In the genomic region with DNA sequence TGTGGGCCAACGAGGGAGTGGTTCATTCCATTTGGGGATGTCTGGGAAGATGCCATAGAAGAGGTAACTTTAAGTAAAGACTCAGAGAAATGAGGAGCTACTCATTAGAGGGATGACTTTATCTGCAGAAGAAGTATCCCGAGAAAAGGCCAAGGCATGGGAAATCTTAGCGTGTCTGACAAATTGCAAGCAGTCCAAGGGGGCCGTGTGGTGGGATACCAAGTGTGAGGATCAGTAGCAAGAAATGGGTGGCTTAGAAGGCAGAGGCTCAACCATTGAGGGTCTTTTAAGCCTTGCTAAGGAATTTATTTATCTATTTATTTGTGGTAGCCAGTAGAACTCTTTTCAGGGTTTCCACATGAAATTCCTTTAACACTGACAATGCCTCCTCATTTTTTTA, we compare ENCODE assay signal across 40 cellular contexts.
"Had no signal": no experiment of that assay in that cellular context is flagged by ENCODE, and none has a peak within 500 bp of the region (broad histone marks: within the 10 kb centered on the region; RNA-seq: fewer than 3 reads in every experiment).

No MANE protein-coding gene starts in this region.

- H3K27me3 Mint-ChIP-seq: activated naive CD4-positive, alpha-beta T cell treated with anti-CD3 and anti-CD28 coated beads, Interleukin-2, amount 50 U/mL, for 24 hours; activated naive CD8-positive, alpha-beta T cell treated with anti-CD3 and anti-CD28 coated beads for 36 hours; activated naive CD8-positive, alpha-beta T cell treated with anti-CD3 and anti-CD28 coated beads, Interleukin-2, amount 50 U/mL, for 24 hours; activated T-cell treated with anti-CD3 and anti-CD28 coated beads, Interleukin-2, amount 50 U/mL, for 24 hours; brain had no signal

- H3K4me3 ChIP-seq: adrenal gland, ascending aorta, body of pancreas, breast epithelium, cardiac muscle cell had no signal

- H3K4me1 ChIP-seq: adrenal gland, ascending aorta, breast epithelium had no signal

- H3K9me3 ChIP-seq: adrenal gland, ascending aorta, body of pancreas, breast epithelium had no signal

- H3K36me3 Mint-ChIP-seq: activated naive CD4-positive, alpha-beta T cell treated with anti-CD3 and anti-CD28 coated beads, Interleukin-2, amount 10 ng/mL, durations not matched to agents 7 days and 5 days; activated naive CD4-positive, alpha-beta T cell treated with anti-CD3 and anti-CD28 coated beads, Interleukin-2, amount 50 U/mL, for 24 hours; activated naive CD4-positive, alpha-beta T cell treated with anti-CD3 and anti-CD28 coated beads, Interleukin-2, amount 50 U/mL, for 72 hours; activated naive CD8-positive, alpha-beta T cell treated with anti-CD3 and anti-CD28 coated beads for 36 hours; activated naive CD8-positive, alpha-beta T cell treated with anti-CD3 and anti-CD28 coated beads, Interleukin-2, amount 10 ng/mL, durations not matched to agents 7 days and 5 days; brain had no signal

- H3K4me3 Mint-ChIP-seq: activated naive CD4-positive, alpha-beta T cell treated with anti-CD3 and anti-CD28 coated beads for 36 hours; activated naive CD4-positive, alpha-beta T cell treated with anti-CD3 and anti-CD28 coated beads, Interleukin-2, amount 10 ng/mL, durations not matched to agents 7 days and 5 days; activated naive CD4-positive, alpha-beta T cell treated with anti-CD3 and anti-CD28 coated beads, Interleukin-2, amount 50 U/mL, for 24 hours; activated naive CD8-positive, alpha-beta T cell; activated naive CD8-positive, alpha-beta T cell treated with anti-CD3 and anti-CD28 coated beads for 36 hours; activated naive CD8-positive, alpha-beta T cell treated with anti-CD3 and anti-CD28 coated beads, Interleukin-2, amount 10 ng/mL, durations not matched to agents 7 days and 5 days; activated naive CD8-positive, alpha-beta T cell treated with anti-CD3 and anti-CD28 coated beads, Interleukin-2, amount 50 U/mL, for 24 hours; activated T-cell treated with anti-CD3 and anti-CD28 coated beads, Interleukin-2, amount 50 U/mL, for 24 hours; activated T-cell treated with anti-CD3 and anti-CD28 coated beads, Interleukin-2, amount 50 U/mL, for 4 hours; activated T-cell treated with anti-CD3 and anti-CD28 coated beads, Interleukin-2, amount 50 U/mL, for 72 hours; activated T-helper 1 cell treated with anti-CD3 and anti-CD28 coated beads, Interleukin-12 subunit alpha, Interleukin-12 subunit beta, Interleukin-2, Interleukin-4 antibody, amounts not matched to agents 30 ng/mL and 10 ng/mL and 1 ng/mL, durations not matched to agents 14 hours and 24 hours and 36 hours; activated T-helper 17 cell treated with anti-CD3 and anti-CD28 coated beads, Interleukin-2, amount 50 U/mL, for 72 hours; brain; central memory CD8-positive, alpha-beta T cell had no signal

- FAIRE-seq: astrocyte, bronchial epithelial cell had no signal

- H3K27ac ChIP-seq: adrenal gland, ascending aorta, body of pancreas, brain microvascular endothelial cell, breast epithelium, cardiac muscle cell had no signal

- H3K4me1 Mint-ChIP-seq: activated naive CD4-positive, alpha-beta T cell treated with anti-CD3 and anti-CD28 coated beads, Interleukin-2, amount 10 ng/mL, durations not matched to agents 7 days and 5 days; activated naive CD4-positive, alpha-beta T cell treated with anti-CD3 and anti-CD28 coated beads, Interleukin-2, amount 50 U/mL, for 24 hours; activated naive CD8-positive, alpha-beta T cell treated with anti-CD3 and anti-CD28 coated beads for 36 hours; activated naive CD8-positive, alpha-beta T cell treated with anti-CD3 and anti-CD28 coated beads, Interleukin-2, amount 10 ng/mL, durations not matched to agents 7 days and 5 days; activated naive CD8-positive, alpha-beta T cell treated with anti-CD3 and anti-CD28 coated beads, Interleukin-2, amount 50 U/mL, for 24 hours; activated T-helper 17 cell treated with anti-CD3 and anti-CD28 coated beads, Interleukin-2, amount 50 U/mL, for 72 hours; brain; central memory CD8-positive, alpha-beta T cell had no signal

- DNase-seq: activated effector memory CD4-positive, alpha-beta T cell treated with anti-CD3 and anti-CD28 coated beads, Interleukin-2, amount 50 U/mL, for 16 hours; activated effector memory CD4-positive, alpha-beta T cell treated with Interleukin-2 at 50 U/mL for 16 hours; activated gamma-delta T cell; activated gamma-delta T cell treated with Interleukin-2 at 50 U/mL for 16 hours; activated naive CD4-positive, alpha-beta T cell; activated naive CD4-positive, alpha-beta T cell treated with anti-CD3 and anti-CD28 coated beads for 36 hours; activated naive CD4-positive, alpha-beta T cell treated with anti-CD3 and anti-CD28 coated beads, Interleukin-2, amount 10 ng/mL, durations not matched to agents 7 days and 5 days; activated naive CD4-positive, alpha-beta T cell treated with anti-CD3 and anti-CD28 coated beads, Interleukin-2, amount 50 U/mL, for 16 hours; activated naive CD4-positive, alpha-beta T cell treated with Interleukin-2 at 50 U/mL for 16 hours; activated naive CD8-positive, alpha-beta T cell treated with anti-CD3 and anti-CD28 coated beads for 36 hours; activated naive CD8-positive, alpha-beta T cell treated with anti-CD3 and anti-CD28 coated beads, Interleukin-2, amount 10 ng/mL, durations not matched to agents 7 days and 5 days; activated naive CD8-positive, alpha-beta T cell treated with anti-CD3 and anti-CD28 coated beads, Interleukin-2, amount 50 U/mL, for 24 hours; activated T-cell treated with anti-CD3 and anti-CD28 coated beads, Interleukin-2, amount 50 U/mL, for 1 hour; activated T-cell treated with anti-CD3 and anti-CD28 coated beads, Interleukin-2, amount 50 U/mL, for 24 hours; activated T-cell treated with anti-CD3 and anti-CD28 coated beads, Interleukin-2, amount 50 U/mL, for 4 hours; activated T-cell treated with anti-CD3 and anti-CD28 coated beads, Interleukin-2, amount 50 U/mL, for 48 hours; activated T-cell treated with anti-CD3 and anti-CD28 coated beads, Interleukin-2, amount 50 U/mL, for 72 hours; adrenal gland; amniotic stem cell; amygdala; anterior cingulate cortex; aorta; body of pancreas; brain microvascular endothelial cell; caudate nucleus; central memory CD4-positive, alpha-beta T cell; cerebellar nuclear complex had no signal

- H3K9me3 Mint-ChIP-seq: activated naive CD4-positive, alpha-beta T cell treated with anti-CD3 and anti-CD28 coated beads, Interleukin-2, amount 10 ng/mL, durations not matched to agents 7 days and 5 days; activated naive CD4-positive, alpha-beta T cell treated with anti-CD3 and anti-CD28 coated beads, Interleukin-2, amount 50 U/mL, for 24 hours; activated naive CD4-positive, alpha-beta T cell treated with anti-CD3 and anti-CD28 coated beads, Interleukin-2, amount 50 U/mL, for 72 hours; activated naive CD8-positive, alpha-beta T cell treated with anti-CD3 and anti-CD28 coated beads for 36 hours; activated naive CD8-positive, alpha-beta T cell treated with anti-CD3 and anti-CD28 coated beads, Interleukin-2, amount 10 ng/mL, durations not matched to agents 7 days and 5 days; activated naive CD8-positive, alpha-beta T cell treated with anti-CD3 and anti-CD28 coated beads, Interleukin-2, amount 50 U/mL, for 24 hours; activated T-cell treated with anti-CD3 and anti-CD28 coated beads, Interleukin-2, amount 50 U/mL, for 24 hours; activated T-cell treated with anti-CD3 and anti-CD28 coated beads, Interleukin-2, amount 50 U/mL, for 4 hours; activated T-cell treated with anti-CD3 and anti-CD28 coated beads, Interleukin-2, amount 50 U/mL, for 72 hours; activated T-helper 17 cell treated with anti-CD3 and anti-CD28 coated beads, Interleukin-2, amount 50 U/mL, for 72 hours; activated T-helper 2 cell treated with anti-CD3 and anti-CD28 coated beads, Interferon-gamma antibody, Interleukin-2, Interleukin-4, amounts not matched to agents 10 μg/mL and 5 μg/mL and 100 μg/mL, durations not matched to agents 14 hours and 24 hours and 36 hours; brain; central memory CD8-positive, alpha-beta T cell had no signal

- H3K27me3 ChIP-seq: adrenal gland, ascending aorta, body of pancreas, brain microvascular endothelial cell, breast epithelium, cardiac muscle cell had no signal

- H3K27ac Mint-ChIP-seq: activated naive CD4-positive, alpha-beta T cell treated with anti-CD3 and anti-CD28 coated beads for 36 hours; activated naive CD4-positive, alpha-beta T cell treated with anti-CD3 and anti-CD28 coated beads, Interleukin-2, amount 10 ng/mL, durations not matched to agents 7 days and 5 days; activated naive CD4-positive, alpha-beta T cell treated with anti-CD3 and anti-CD28 coated beads, Interleukin-2, amount 50 U/mL, for 24 hours; activated naive CD4-positive, alpha-beta T cell treated with anti-CD3 and anti-CD28 coated beads, Interleukin-2, amount 50 U/mL, for 72 hours; activated naive CD8-positive, alpha-beta T cell; activated naive CD8-positive, alpha-beta T cell treated with anti-CD3 and anti-CD28 coated beads for 36 hours; activated naive CD8-positive, alpha-beta T cell treated with anti-CD3 and anti-CD28 coated beads, Interleukin-2, amount 10 ng/mL, durations not matched to agents 7 days and 5 days; activated naive CD8-positive, alpha-beta T cell treated with anti-CD3 and anti-CD28 coated beads, Interleukin-2, amount 50 U/mL, for 24 hours; activated T-cell treated with anti-CD3 and anti-CD28 coated beads, Interleukin-2, amount 50 U/mL, for 24 hours; activated T-cell treated with anti-CD3 and anti-CD28 coated beads, Interleukin-2, amount 50 U/mL, for 72 hours; activated T-helper 1 cell treated with anti-CD3 and anti-CD28 coated beads, Interleukin-12 subunit alpha, Interleukin-12 subunit beta, Interleukin-2, Interleukin-4 antibody, amounts not matched to agents 30 ng/mL and 10 ng/mL and 1 ng/mL, durations not matched to agents 14 hours and 24 hours and 36 hours; activated T-helper 17 cell treated with anti-CD3 and anti-CD28 coated beads, Interleukin-2, amount 50 U/mL, for 72 hours; activated T-helper 2 cell treated with anti-CD3 and anti-CD28 coated beads, Interferon-gamma antibody, Interleukin-2, Interleukin-4, amounts not matched to agents 10 μg/mL and 5 μg/mL and 100 μg/mL, durations not matched to agents 14 hours and 24 hours and 36 hours had no signal

- H3K36me3 ChIP-seq: adrenal gland, ascending aorta, brain microvascular endothelial cell, breast epithelium, cardiac muscle cell had no signal
